1 cellular context compared by ENCODE assay signal in the genomic region with DNA sequence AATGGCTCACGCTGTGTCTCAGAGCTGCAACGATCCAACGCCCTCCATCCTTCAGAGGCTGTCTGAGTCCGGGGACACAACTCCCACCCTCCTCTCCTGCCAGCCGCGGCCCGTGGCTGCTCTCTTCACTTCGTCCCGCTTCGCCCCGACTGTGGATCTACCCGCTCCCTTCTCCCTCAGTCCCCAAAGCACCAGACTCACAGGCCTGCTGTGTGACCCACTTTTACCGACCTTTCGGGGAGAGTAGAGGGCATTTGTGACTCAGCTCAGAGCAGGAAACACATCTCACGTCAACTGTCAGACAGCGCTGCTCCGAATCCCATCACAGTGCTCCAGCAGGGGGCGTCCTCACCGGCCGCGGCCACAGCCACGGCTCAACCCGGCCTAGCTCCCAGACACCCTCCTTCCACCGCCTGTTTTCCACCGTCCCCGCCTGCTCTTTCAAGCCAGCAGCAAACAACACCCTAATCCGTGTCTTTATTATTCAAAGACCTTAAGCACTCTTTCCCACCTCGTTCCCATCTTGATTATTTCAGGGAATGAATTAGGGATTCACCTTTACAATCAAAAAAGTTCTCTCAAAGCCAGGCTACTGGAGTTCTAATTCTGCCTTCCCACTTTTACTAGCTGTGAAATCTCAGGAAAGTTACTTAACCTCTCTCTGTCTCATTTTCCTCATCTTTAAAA.
TF ChIP-seq lines count a peak whose summit lies in the region.

No MANE protein-coding gene starts in this region.

TF ChIP-seq in K562, 482 proteins besides CTCF, POLR2A, EP300 and RAD21 (continued from another document and continues in another):
- TF ChIP-seq GMEB1 (CRISPR knock-in tag; IDR thresholded peaks at IDR 0.05), result no peak
- no peak; the same call in 1 of the 2 replicates for TF ChIP-seq TARDBP (IDR thresholded peaks at IDR 0.05)
- TF ChIP-seq, protein P1, sequence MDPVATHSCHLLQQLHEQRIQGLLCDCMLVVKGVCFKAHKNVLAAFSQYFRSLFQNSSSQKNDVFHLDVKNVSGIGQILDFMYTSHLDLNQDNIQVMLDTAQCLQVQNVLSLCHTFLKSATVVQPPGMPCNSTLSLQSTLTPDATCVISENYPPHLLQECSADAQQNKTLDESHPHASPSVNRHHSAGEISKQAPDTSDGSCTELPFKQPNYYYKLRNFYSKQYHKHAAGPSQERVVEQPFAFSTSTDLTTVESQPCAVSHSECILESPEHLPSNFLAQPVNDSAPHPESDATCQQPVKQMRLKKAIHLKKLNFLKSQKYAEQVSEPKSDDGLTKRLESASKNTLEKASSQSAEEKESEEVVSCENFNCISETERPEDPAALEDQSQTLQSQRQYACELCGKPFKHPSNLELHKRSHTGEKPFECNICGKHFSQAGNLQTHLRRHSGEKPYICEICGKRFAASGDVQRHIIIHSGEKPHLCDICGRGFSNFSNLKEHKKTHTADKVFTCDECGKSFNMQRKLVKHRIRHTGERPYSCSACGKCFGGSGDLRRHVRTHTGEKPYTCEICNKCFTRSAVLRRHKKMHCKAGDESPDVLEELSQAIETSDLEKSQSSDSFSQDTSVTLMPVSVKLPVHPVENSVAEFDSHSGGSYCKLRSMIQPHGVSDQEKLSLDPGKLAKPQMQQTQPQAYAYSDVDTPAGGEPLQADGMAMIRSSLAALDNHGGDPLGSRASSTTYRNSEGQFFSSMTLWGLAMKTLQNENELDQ (CRISPR knock-in tag; IDR thresholded peaks at IDR 0.05; ENCODE audit: borderline replicate concordance), result no peak
- TF ChIP-seq POLR2H (tag; IDR thresholded peaks at IDR 0.05; ENCODE audit: low read depth), result no peak
- no peak for TF ChIP-seq SIRT6 (IDR thresholded peaks at IDR 0.05; ENCODE audit: low read depth, low read length)
- TF ChIP-seq LCOR (CRISPR knock-in tag; IDR thresholded peaks at IDR 0.05), result peak; percentile 38; the same call in 1 of the 2 replicates
- peak; percentile 62 for TF ChIP-seq ARID1B (IDR thresholded peaks at IDR 0.05)
- TF ChIP-seq FOXJ2 (tag; IDR thresholded peaks at IDR 0.05), result no peak
- no peak for TF ChIP-seq FOXM1 (IDR thresholded peaks at IDR 0.05; ENCODE audit: low read depth)
- TF ChIP-seq FOXM1 (CRISPR knock-in tag; IDR thresholded peaks at IDR 0.05; ENCODE audit: low read depth), result no peak
- TF ChIP-seq TFAM (CRISPR knock-in tag; conservative IDR thresholded peaks at IDR 0.05), result no peak
- TF ChIP-seq IRF9 (tag; IDR thresholded peaks at IDR 0.05), result no peak
- peak; percentile 60; the same call in 1 of the 2 replicates for TF ChIP-seq ETS1 (conservative IDR thresholded peaks at IDR 0.05; ENCODE audit: control insufficient read depth, low read depth, low read length)
- no peak for TF ChIP-seq SIN3A (IDR thresholded peaks at IDR 0.05; ENCODE audit: borderline replicate concordance in 2 of 2, control insufficient read depth in 1 of 2, low read depth in 2 of 2, low read length in 2 of 2)
- no peak for TF ChIP-seq ARID2 (IDR thresholded peaks at IDR 0.05)
- TF ChIP-seq, protein P2, sequence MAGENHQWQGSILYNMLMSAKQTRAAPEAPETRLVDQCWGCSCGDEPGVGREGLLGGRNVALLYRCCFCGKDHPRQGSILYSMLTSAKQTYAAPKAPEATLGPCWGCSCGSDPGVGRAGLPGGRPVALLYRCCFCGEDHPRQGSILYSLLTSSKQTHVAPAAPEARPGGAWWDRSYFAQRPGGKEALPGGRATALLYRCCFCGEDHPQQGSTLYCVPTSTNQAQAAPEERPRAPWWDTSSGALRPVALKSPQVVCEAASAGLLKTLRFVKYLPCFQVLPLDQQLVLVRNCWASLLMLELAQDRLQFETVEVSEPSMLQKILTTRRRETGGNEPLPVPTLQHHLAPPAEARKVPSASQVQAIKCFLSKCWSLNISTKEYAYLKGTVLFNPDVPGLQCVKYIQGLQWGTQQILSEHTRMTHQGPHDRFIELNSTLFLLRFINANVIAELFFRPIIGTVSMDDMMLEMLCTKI (IDR thresholded peaks at IDR 0.05; ENCODE audit: partially characterized antibody), result no peak
- no peak for TF ChIP-seq ZNF589 (CRISPR knock-in tag; IDR thresholded peaks at IDR 0.05; ENCODE audit: low read depth)
- TF ChIP-seq VEZF1 (CRISPR knock-in tag; IDR thresholded peaks at IDR 0.05), result peak; percentile 41; the same call in 1 of the 2 replicates
- no peak for TF ChIP-seq FOXP4 (CRISPR knock-in tag; IDR thresholded peaks at IDR 0.05; ENCODE audit: borderline replicate concordance)
- no peak for TF ChIP-seq E2F8 (IDR thresholded peaks at IDR 0.05; ENCODE audit: low read depth, partially characterized antibody)
- no peak for TF ChIP-seq RHOXF2B (CRISPR knock-in tag; conservative IDR thresholded peaks at IDR 0.05)
- TF ChIP-seq ZNF3 (CRISPR knock-in tag; IDR thresholded peaks at IDR 0.05), result no peak
- TF ChIP-seq ZNF175 (CRISPR knock-in tag; IDR thresholded peaks at IDR 0.05; ENCODE audit: low read depth), result no peak
- no peak for TF ChIP-seq NCOA4 (IDR thresholded peaks at IDR 0.05; ENCODE audit: partially characterized antibody)
- TF ChIP-seq PHF8 (IDR thresholded peaks at IDR 0.05; ENCODE audit: borderline replicate concordance, low read length), result no peak
- TF ChIP-seq, protein P3, sequence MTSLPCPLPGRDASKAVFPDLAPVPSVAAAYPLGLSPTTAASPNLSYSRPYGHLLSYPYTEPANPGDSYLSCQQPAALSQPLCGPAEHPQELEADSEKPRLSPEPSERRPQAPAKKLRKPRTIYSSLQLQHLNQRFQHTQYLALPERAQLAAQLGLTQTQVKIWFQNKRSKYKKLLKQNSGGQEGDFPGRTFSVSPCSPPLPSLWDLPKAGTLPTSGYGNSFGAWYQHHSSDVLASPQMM (CRISPR knock-in tag; IDR thresholded peaks at IDR 0.05), result no peak
- TF ChIP-seq, protein P4, sequence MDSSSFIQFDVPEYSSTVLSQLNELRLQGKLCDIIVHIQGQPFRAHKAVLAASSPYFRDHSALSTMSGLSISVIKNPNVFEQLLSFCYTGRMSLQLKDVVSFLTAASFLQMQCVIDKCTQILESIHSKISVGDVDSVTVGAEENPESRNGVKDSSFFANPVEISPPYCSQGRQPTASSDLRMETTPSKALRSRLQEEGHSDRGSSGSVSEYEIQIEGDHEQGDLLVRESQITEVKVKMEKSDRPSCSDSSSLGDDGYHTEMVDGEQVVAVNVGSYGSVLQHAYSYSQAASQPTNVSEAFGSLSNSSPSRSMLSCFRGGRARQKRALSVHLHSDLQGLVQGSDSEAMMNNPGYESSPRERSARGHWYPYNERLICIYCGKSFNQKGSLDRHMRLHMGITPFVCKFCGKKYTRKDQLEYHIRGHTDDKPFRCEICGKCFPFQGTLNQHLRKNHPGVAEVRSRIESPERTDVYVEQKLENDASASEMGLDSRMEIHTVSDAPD (CRISPR knock-in tag; IDR thresholded peaks at IDR 0.05), result no peak
- no peak for TF ChIP-seq HIVEP1 (CRISPR knock-in tag; IDR thresholded peaks at IDR 0.05)
- no peak for TF ChIP-seq PTTG1 (tag; IDR thresholded peaks at IDR 0.05; ENCODE audit: low read depth)
- TF ChIP-seq RBM17 (IDR thresholded peaks at IDR 0.05; ENCODE audit: borderline replicate concordance, low read depth, low read length), result no peak
- no peak for TF ChIP-seq TRIM28 (IDR thresholded peaks at IDR 0.05)
- TF ChIP-seq, protein P5, sequence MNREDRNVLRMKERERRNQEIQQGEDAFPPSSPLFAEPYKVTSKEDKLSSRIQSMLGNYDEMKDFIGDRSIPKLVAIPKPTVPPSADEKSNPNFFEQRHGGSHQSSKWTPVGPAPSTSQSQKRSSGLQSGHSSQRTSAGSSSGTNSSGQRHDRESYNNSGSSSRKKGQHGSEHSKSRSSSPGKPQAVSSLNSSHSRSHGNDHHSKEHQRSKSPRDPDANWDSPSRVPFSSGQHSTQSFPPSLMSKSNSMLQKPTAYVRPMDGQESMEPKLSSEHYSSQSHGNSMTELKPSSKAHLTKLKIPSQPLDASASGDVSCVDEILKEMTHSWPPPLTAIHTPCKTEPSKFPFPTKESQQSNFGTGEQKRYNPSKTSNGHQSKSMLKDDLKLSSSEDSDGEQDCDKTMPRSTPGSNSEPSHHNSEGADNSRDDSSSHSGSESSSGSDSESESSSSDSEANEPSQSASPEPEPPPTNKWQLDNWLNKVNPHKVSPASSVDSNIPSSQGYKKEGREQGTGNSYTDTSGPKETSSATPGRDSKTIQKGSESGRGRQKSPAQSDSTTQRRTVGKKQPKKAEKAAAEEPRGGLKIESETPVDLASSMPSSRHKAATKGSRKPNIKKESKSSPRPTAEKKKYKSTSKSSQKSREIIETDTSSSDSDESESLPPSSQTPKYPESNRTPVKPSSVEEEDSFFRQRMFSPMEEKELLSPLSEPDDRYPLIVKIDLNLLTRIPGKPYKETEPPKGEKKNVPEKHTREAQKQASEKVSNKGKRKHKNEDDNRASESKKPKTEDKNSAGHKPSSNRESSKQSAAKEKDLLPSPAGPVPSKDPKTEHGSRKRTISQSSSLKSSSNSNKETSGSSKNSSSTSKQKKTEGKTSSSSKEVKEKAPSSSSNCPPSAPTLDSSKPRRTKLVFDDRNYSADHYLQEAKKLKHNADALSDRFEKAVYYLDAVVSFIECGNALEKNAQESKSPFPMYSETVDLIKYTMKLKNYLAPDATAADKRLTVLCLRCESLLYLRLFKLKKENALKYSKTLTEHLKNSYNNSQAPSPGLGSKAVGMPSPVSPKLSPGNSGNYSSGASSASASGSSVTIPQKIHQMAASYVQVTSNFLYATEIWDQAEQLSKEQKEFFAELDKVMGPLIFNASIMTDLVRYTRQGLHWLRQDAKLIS (CRISPR knock-in tag; IDR thresholded peaks at IDR 0.05), result 0 out of 2 replicates have a peak, but pooled peaks have one; percentile 38
